Comparison of ENCODE assay signal across 8 cellular contexts in genomic region chr7:7639847-7640220, GRCh38. TPM values are rescaled to one million over a fixed set of nuclear protein-coding genes. Genes with fewer than 3 reads are reported as not detected.
DNase-seq lines count a peak whose midpoint lies in the region; ATAC-seq and TF ChIP-seq lines count a peak whose summit lies in the region.

No MANE protein-coding gene starts in this region.

- H3K4me1 ChIP-seq in vagina, result peaks cover 26% of the 10 kb centered on the region

- peak overlapping the region; percentile 90 for H2AFZ ChIP-seq in neural cell (ENCODE audit: low read depth, low read length)

- TF ChIP-seq POLR2A in erythroblast (IDR thresholded peaks at IDR 0.05; ENCODE audit: low read length) (no peak), vagina (IDR thresholded peaks at IDR 0.05) (no peak)

- H3K9me3 ChIP-seq in KOPT-K1 (ENCODE audit: insufficient read depth, low read length, poor library complexity, severe bottlenecking), result no peaks in the 10 kb centered on the region
- no peaks in the 10 kb centered on the region for H3K9me3 ChIP-seq in neural cell (ENCODE audit: low read length)
- no peaks in the 10 kb centered on the region for H3K9me3 ChIP-seq in vagina

- H3K9ac ChIP-seq in neural cell (ENCODE audit: low read length), result peak overlapping the region; percentile 70

- no peaks in the 10 kb centered on the region for H3F3A ChIP-seq in neural cell (ENCODE audit: insufficient read depth, low read length, poor library complexity, severe bottlenecking)

- H3K36me3 ChIP-seq in KOPT-K1 (ENCODE audit: insufficient read depth, low read length), result peaks cover 24% of the 10 kb centered on the region
- H3K36me3 ChIP-seq in neural cell (ENCODE audit: insufficient read depth, low read length), result no peaks in the 10 kb centered on the region
- H3K36me3 ChIP-seq in vagina, result peaks cover 0 to 7% of the 10 kb centered on the region in 2 donors

- peaks cover 4% of the 10 kb centered on the region for H3K79me2 ChIP-seq in neural cell (replicated peaks; ENCODE audit: insufficient read depth, low read length)

- intact Hi-C loops in vagina (cut with DNase I), result no loop called here

- TF ChIP-seq EP300 in neural cell (conservative IDR thresholded peaks at IDR 0.05; ENCODE audit: poor library complexity, severe bottlenecking), result no peak

- H3K4me3 ChIP-seq in neural cell (ENCODE audit: low read length) (peak overlapping the region; percentile 80), vagina (peak overlapping the region; percentile 93 to 96)

- DNase-seq in GM10266 (ENCODE audit: extremely low spot score), result peak; percentile 26
- peak; percentile 48 for DNase-seq in activated CD4-positive, alpha-beta T cell treated with anti-CD3 and anti-CD28 coated beads, Interleukin-2, amount 50 U/mL, for 1 hour
- DNase-seq in erythroblast (lab: John Stamatoyannopoulos, UW), result peak; percentile 73 to 77
- no peak for DNase-seq in vagina (ENCODE audit: extremely low spot score in 2 of 2)
- DNase-seq in NCI-H226, result no peak

- H3K9me2 ChIP-seq in neural cell (ENCODE audit: insufficient read depth, low read length), result no peaks in the 10 kb centered on the region

- peak; percentile 38 for TF ChIP-seq RAD21 in neural cell (conservative IDR thresholded peaks at IDR 0.05)

- TF ChIP-seq CTCF in GM10266 (IDR thresholded peaks at IDR 0.05; ENCODE audit: control insufficient read depth, insufficient read depth, low read depth, missing control alignments), result no peak
- TF ChIP-seq CTCF in neural cell (IDR thresholded peaks at IDR 0.05; ENCODE audit: poor library complexity, severe bottlenecking), result no peak
- no peak for TF ChIP-seq CTCF in vagina (IDR thresholded peaks at IDR 0.05)

- H3K4me2 ChIP-seq in neural cell (ENCODE audit: low read length), result peak overlapping the region; percentile 87

- no peak for ATAC-seq in HG02678 (IDR thresholded peaks at IDR 0.05; ENCODE audit: unreplicated experiment)

- no peaks in the 10 kb centered on the region for H4K20me1 ChIP-seq in neural cell (ENCODE audit: insufficient read depth)

- H3K27ac ChIP-seq in KOPT-K1 (ENCODE audit: low read depth, low read length, poor library complexity, severe bottlenecking) (peak overlapping the region; percentile 77), neural cell (ENCODE audit: low read length) (peak overlapping the region; percentile 63), vagina (peak overlapping the region; percentile 89)

- no peaks in the 10 kb centered on the region for H3K27me3 ChIP-seq in neural cell (ENCODE audit: insufficient read depth, low read depth, low read length)
- H3K27me3 ChIP-seq in vagina, result no peaks in the 10 kb centered on the region

TF ChIP-seq in neural cell, 6 proteins besides CTCF, POLR2A, EP300 and RAD21:
- TF ChIP-seq SMC3 (conservative IDR thresholded peaks at IDR 0.05; ENCODE audit: poor library complexity) (peak; percentile 40), EZH2 (IDR thresholded peaks at IDR 0.05; ENCODE audit: borderline replicate concordance, insufficient read depth, low read length, poor library complexity, severe bottlenecking) (no peak), POLR2AphosphoS5 (IDR thresholded peaks at IDR 0.05) (no peak)

RNA-seq across cellular contexts. Expression of gene UMAD1, which starts 0.7 kb away (rescaled TPM):
- polyA plus RNA-seq in neural cell, result 13.6 and 14.7 TPM in 2 replicates
- polyA minus RNA-seq in neural cell, result 12.2 and 13.7 TPM in 2 replicates
- 6.9 TPM for total RNA-seq in vagina

Comparison
In these comparisons a context has a peak if more than half of its experiments do, and no peak if none do; other contexts are left out.
1. DNase-seq: peak in GM10266 (single experiment), activated CD4-positive, alpha-beta T cell treated with anti-CD3 and anti-CD28 coated beads, Interleukin-2, amount 50 U/mL, for 1 hour (single experiment) and erythroblast (2 of 2); none in vagina (0 of 2) and NCI-H226 (single experiment).
2. Peak in every context shown above with its lines, with median percentiles within 50 percentile points of each other: H3K27ac ChIP-seq.